8 cellular contexts compared by ENCODE assay signal in the genomic region with DNA sequence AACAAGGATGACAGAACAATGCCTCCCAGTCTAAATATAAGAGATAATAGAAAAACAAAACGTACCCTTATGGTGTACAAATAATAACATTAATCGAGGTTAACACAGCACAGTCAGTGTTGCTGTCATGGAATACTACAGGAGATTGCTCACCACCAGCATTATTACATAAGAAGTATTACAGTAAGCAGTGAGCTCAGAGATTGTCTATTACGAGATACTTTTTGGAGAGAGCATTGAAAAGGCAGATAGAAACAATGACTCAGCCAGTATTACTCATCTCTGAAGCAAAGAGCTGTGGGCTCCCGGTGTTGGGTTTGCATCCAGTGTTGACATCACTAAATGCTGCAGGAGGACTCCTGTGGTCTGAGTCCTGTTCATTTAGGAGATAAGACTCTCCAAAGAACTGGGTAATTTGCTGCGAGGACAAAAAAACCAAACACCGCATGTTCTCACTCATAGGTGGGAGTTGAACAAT.
A peak's percentile ranks its signal among the peaks of the same experiment; 100 is the strongest.
DNase-seq lines count a peak whose midpoint lies in the region; ATAC-seq, FAIRE-seq and TF ChIP-seq lines count a peak whose summit lies in the region.

No MANE protein-coding gene starts in this region.

- no peak overlapping the region for H3K9ac ChIP-seq in HCT116 (ENCODE audit: low read length)

- no peaks in the 10 kb centered on the region for H3K79me2 ChIP-seq in HCT116 (ENCODE audit: insufficient read depth, low read length)

- H3K9me3 ChIP-seq in HCT116 (ENCODE audit: control insufficient read depth in 1 of 2, insufficient read depth in 1 of 2, low read depth in 1 of 2, low read length in 2 of 2) = no peaks in the 10 kb centered on the region
- H3K9me3 ChIP-seq in stomach = no peaks in the 10 kb centered on the region

- peak; percentile 44 for FAIRE-seq in urothelium cell line (lab: Jason Lieb, UNC)

- H3K4me1 ChIP-seq in HCT116 (ENCODE audit: control insufficient read depth in 1 of 2, insufficient read depth in 2 of 2, low read length in 2 of 2) = peaks cover 0 to 17% of the 10 kb centered on the region in 2 experiments; a peak in 2 of 4 replicates
- peaks cover 0 to 6% (median 0%) of the 10 kb centered on the region in 4 donors for H3K4me1 ChIP-seq in stomach

- H3K27ac ChIP-seq in HCT116 (ENCODE audit: low read depth, low read length) (no peak overlapping the region), stomach (peak overlapping the region in 1 of 5 donors; percentile 6)

- intact Hi-C loops in HCT116 (cut with micrococcal nuclease) (no loop called here), stomach (cut with DNase I; ENCODE audit: low total_unique reads) (no loop called here)

- no peaks in the 10 kb centered on the region for H3K36me3 ChIP-seq in HCT116 (ENCODE audit: control insufficient read depth in 1 of 2, insufficient read depth in 2 of 2, low read length in 2 of 2)
- H3K36me3 ChIP-seq in stomach = no peaks in the 10 kb centered on the region

- no TSS peak for BruUV-seq in HCT116 (replicated peaks; lab: Mats Ljungman, UMichigan)

- peak; percentile 69 for DNase-seq in HCT116 (ENCODE audit: low read depth, low spot score)
- peak; percentile 82 for DNase-seq in NB4 (ENCODE audit: low read depth)
- peak; percentile 63 for DNase-seq in fibroblast of gingiva (ENCODE audit: low read depth)
- DNase-seq in urothelium cell line (ENCODE audit: low spot score) = peak; percentile 88
- no peak for DNase-seq in GDM1 (lab: John Stamatoyannopoulos, UW)
- DNase-seq in stomach = no peak

- H3K4me2 ChIP-seq in HCT116 (ENCODE audit: low read length) = peak overlapping the region; percentile 62

- POLR2A ChIA-PET in HCT116 (lab: Charles Lee) = interaction anchor here (0.8 kb wide), 1 partner anchor 12 kb away, joined by 3 read pairs; no protein-coding TSS in a partner anchor

- no peaks in the 10 kb centered on the region for H3K27me3 ChIP-seq in HCT116 (ENCODE audit: insufficient read depth, low read length)
- no peaks in the 10 kb centered on the region for H3K27me3 ChIP-seq in stomach

- ATAC-seq in GM18520 (IDR thresholded peaks at IDR 0.05; ENCODE audit: unreplicated experiment) = peak; percentile 41
- peak; percentile 86 for ATAC-seq in HCT116
- ATAC-seq in HG02840 (IDR thresholded peaks at IDR 0.05; ENCODE audit: low FRiP score, unreplicated experiment) = no peak

- no peak for TF ChIP-seq POLR2A in HCT116 (IDR thresholded peaks at IDR 0.05; ENCODE audit: borderline replicate concordance, extremely low read depth, insufficient read depth, insufficient read length)
- no peak for TF ChIP-seq POLR2A in NB4 (IDR thresholded peaks at IDR 0.05; ENCODE audit: extremely low read depth, insufficient read length)
- no peak for TF ChIP-seq POLR2A in stomach (IDR thresholded peaks at IDR 0.05)

- TF ChIP-seq CTCF in HCT116 (IDR thresholded peaks at IDR 0.05 in 2 of 3, conservative IDR thresholded peaks at IDR 0.05 in 1 of 3; ENCODE audit: borderline replicate concordance in 1 of 3, insufficient read depth in 1 of 3, low read depth in 2 of 3, low read length in 2 of 3) = no peak
- TF ChIP-seq CTCF in NB4 (IDR thresholded peaks at IDR 0.05; ENCODE audit: low read depth, low read length) = no peak
- no peak for TF ChIP-seq CTCF in stomach (IDR thresholded peaks at IDR 0.05)

- H3K9me2 ChIP-seq in HCT116 (ENCODE audit: insufficient read depth) = no peaks in the 10 kb centered on the region

- no peak overlapping the region for H3K4me3 ChIP-seq in HCT116 (replicated peaks in 1 of 2; ENCODE audit: low read depth in 1 of 2, low read length in 2 of 2)
- no peak overlapping the region for H3K4me3 ChIP-seq in NB4 (ENCODE audit: low read depth, low read length)
- no peak overlapping the region for H3K4me3 ChIP-seq in stomach

- TF ChIP-seq EP300 in stomach (IDR thresholded peaks at IDR 0.05) = no peak

- TF ChIP-seq RAD21 in HCT116 (IDR thresholded peaks at IDR 0.05; ENCODE audit: low read depth) = no peak

- H2AFZ ChIP-seq in HCT116 (ENCODE audit: low read depth, low read length, poor library complexity, severe bottlenecking) = peak overlapping the region; percentile 95

- CTCF ChIA-PET in HCT116 (lab: Charles Lee) = interaction anchor here (0.6 kb wide), 1 partner anchor 8 kb away, joined by 3 read pairs; no protein-coding TSS in a partner anchor

- RAD21 ChIA-PET in HCT116 (lab: Charles Lee; ENCODE audit: low non-redundant PET in 1 of 2, low total read pairs in 2 of 2, uncharacterized antibody in 2 of 2, unreplicated experiment in 2 of 2) = interaction anchor here in 1 of 2 experiments (0.5 kb wide), 1 partner anchor 189 kb away, joined by 3 read pairs; no protein-coding TSS in a partner anchor

- no peaks in the 10 kb centered on the region for H4K20me1 ChIP-seq in HCT116 (ENCODE audit: insufficient read depth)

- WGBS in stomach, 5 donors = 46 to 55% (median 50%) methylated on average over 6 of the region's 6 CpGs

TF ChIP-seq in HCT116, 20 proteins besides CTCF, POLR2A, EP300 and RAD21:
- TF ChIP-seq SIN3A (IDR thresholded peaks at IDR 0.05; ENCODE audit: low read depth) (no peak), ZNF274 (IDR thresholded peaks at IDR 0.05; ENCODE audit: low read depth, low read length) (no peak), SRF (IDR thresholded peaks at IDR 0.05; ENCODE audit: low read depth) (no peak; the same call in 1 of the 2 replicates), FOSL1 (IDR thresholded peaks at IDR 0.05; ENCODE audit: low read depth) (peak; percentile 94), EZH2 (IDR thresholded peaks at IDR 0.05) (no peak), CBX3 (IDR thresholded peaks at IDR 0.05; ENCODE audit: low read depth) (peak; percentile 30; the same call in 1 of the 2 replicates), YY1 (IDR thresholded peaks at IDR 0.05; ENCODE audit: extremely low read depth, insufficient replicate concordance, low read depth, low read length) (no peak), POLR2AphosphoS5 (IDR thresholded peaks at IDR 0.05; ENCODE audit: low read depth, low read length) (peak; percentile 45; the same call in 1 of the 2 replicates), ELF1 (IDR thresholded peaks at IDR 0.05; ENCODE audit: borderline replicate concordance, low read depth) (no peak), EZH2phosphoT487 (IDR thresholded peaks at IDR 0.05; ENCODE audit: borderline replicate concordance) (no peak), SP1 (IDR thresholded peaks at IDR 0.05; ENCODE audit: low read depth) (peak; percentile 48), EGR1 (IDR thresholded peaks at IDR 0.05; ENCODE audit: low read depth) (no peak), CEBPB (IDR thresholded peaks at IDR 0.05; ENCODE audit: low read depth) (peak; percentile 79), ZFX (IDR thresholded peaks at IDR 0.05) (no peak), JUND (IDR thresholded peaks at IDR 0.05) (peak; percentile 89), TCF7L2 (IDR thresholded peaks at IDR 0.05; ENCODE audit: borderline replicate concordance, extremely low read depth, insufficient read depth, insufficient read length) (no peak)
- TF ChIP-seq, protein P1, sequence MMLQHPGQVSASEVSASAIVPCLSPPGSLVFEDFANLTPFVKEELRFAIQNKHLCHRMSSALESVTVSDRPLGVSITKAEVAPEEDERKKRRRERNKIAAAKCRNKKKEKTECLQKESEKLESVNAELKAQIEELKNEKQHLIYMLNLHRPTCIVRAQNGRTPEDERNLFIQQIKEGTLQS (IDR thresholded peaks at IDR 0.05) = peak; percentile 61; the same call in 1 of the 2 replicates
- TF ChIP-seq, protein P2, sequence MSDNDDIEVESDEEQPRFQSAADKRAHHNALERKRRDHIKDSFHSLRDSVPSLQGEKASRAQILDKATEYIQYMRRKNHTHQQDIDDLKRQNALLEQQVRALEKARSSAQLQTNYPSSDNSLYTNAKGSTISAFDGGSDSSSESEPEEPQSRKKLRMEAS (IDR thresholded peaks at IDR 0.05) = no peak
- TF ChIP-seq, protein P3, sequence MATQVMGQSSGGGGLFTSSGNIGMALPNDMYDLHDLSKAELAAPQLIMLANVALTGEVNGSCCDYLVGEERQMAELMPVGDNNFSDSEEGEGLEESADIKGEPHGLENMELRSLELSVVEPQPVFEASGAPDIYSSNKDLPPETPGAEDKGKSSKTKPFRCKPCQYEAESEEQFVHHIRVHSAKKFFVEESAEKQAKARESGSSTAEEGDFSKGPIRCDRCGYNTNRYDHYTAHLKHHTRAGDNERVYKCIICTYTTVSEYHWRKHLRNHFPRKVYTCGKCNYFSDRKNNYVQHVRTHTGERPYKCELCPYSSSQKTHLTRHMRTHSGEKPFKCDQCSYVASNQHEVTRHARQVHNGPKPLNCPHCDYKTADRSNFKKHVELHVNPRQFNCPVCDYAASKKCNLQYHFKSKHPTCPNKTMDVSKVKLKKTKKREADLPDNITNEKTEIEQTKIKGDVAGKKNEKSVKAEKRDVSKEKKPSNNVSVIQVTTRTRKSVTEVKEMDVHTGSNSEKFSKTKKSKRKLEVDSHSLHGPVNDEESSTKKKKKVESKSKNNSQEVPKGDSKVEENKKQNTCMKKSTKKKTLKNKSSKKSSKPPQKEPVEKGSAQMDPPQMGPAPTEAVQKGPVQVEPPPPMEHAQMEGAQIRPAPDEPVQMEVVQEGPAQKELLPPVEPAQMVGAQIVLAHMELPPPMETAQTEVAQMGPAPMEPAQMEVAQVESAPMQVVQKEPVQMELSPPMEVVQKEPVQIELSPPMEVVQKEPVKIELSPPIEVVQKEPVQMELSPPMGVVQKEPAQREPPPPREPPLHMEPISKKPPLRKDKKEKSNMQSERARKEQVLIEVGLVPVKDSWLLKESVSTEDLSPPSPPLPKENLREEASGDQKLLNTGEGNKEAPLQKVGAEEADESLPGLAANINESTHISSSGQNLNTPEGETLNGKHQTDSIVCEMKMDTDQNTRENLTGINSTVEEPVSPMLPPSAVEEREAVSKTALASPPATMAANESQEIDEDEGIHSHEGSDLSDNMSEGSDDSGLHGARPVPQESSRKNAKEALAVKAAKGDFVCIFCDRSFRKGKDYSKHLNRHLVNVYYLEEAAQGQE (IDR thresholded peaks at IDR 0.05; ENCODE audit: low read depth) = no peak
- TF ChIP-seq, protein P4, sequence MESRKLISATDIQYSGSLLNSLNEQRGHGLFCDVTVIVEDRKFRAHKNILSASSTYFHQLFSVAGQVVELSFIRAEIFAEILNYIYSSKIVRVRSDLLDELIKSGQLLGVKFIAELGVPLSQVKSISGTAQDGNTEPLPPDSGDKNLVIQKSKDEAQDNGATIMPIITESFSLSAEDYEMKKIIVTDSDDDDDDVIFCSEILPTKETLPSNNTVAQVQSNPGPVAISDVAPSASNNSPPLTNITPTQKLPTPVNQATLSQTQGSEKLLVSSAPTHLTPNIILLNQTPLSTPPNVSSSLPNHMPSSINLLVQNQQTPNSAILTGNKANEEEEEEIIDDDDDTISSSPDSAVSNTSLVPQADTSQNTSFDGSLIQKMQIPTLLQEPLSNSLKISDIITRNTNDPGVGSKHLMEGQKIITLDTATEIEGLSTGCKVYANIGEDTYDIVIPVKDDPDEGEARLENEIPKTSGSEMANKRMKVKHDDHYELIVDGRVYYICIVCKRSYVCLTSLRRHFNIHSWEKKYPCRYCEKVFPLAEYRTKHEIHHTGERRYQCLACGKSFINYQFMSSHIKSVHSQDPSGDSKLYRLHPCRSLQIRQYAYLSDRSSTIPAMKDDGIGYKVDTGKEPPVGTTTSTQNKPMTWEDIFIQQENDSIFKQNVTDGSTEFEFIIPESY (IDR thresholded peaks at IDR 0.05; ENCODE audit: extremely low read depth, insufficient replicate concordance, low read length) = no peak
TF ChIP-seq in HCT116: peak in this region for 7.

Comparison
In these comparisons a context has a peak if more than half of its experiments do, and no peak if none do; other contexts are left out.
1. DNase-seq: peak in HCT116 (single experiment), NB4 (single experiment), fibroblast of gingiva (single experiment) and urothelium cell line (single experiment); none in GDM1 (single experiment) and stomach (single experiment).